35 cellular contexts compared by ENCODE assay signal in the genomic region with DNA sequence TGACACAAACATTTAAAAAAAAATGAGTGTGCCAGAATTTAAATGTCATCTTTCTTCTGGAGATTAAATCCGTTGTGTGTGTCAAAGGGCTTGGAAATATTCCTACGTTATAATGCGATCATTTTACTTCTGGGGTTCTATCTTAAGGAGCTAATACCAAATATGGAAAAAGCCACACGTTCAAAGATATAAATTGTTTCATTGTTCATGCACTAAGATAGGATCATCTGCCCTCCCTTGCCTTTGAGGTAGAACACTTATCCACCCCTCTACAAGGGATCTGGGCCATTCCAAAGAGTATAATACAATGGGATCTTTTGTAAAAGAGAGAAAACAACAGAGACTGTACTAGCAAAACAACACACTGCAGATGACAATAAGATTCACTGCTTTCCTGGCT.
"Had no signal": no experiment of that assay in that cellular context is flagged by ENCODE, and none has a peak within 500 bp of the region (broad histone marks: within the 10 kb centered on the region; RNA-seq: fewer than 3 reads in every experiment).

No MANE protein-coding gene starts in this region.

- H3K36me3 Mint-ChIP-seq: activated CD8-positive, alpha-beta memory T cell treated with anti-CD3 and anti-CD28 coated beads, Interleukin-2, amount 10 ng/mL, durations not matched to agents 7 days and 5 days; activated naive CD4-positive, alpha-beta T cell treated with anti-CD3 and anti-CD28 coated beads, Interleukin-2, amount 10 ng/mL, durations not matched to agents 7 days and 5 days; brain had no signal

- H3K9me3 ChIP-seq: Peyer's patch, SJSA1, SK-N-SH had no signal

- DNase-seq: activated CD4-positive, alpha-beta memory T cell treated with anti-CD3 and anti-CD28 coated beads, Interleukin-2, amount 10 ng/mL, durations not matched to agents 7 days and 5 days; activated CD4-positive, alpha-beta T cell treated with anti-CD3 and anti-CD28 coated beads for 1 hour; activated CD4-positive, alpha-beta T cell treated with anti-CD3 and anti-CD28 coated beads for 48 hours; activated CD4-positive, CD25-positive, alpha-beta regulatory T cell; activated CD8-positive, alpha-beta memory T cell treated with anti-CD3 and anti-CD28 coated beads for 24 hours; activated CD8-positive, alpha-beta memory T cell treated with anti-CD3 and anti-CD28 coated beads, Interleukin-2, amount 10 ng/mL, durations not matched to agents 7 days and 5 days; activated CD8-positive, alpha-beta memory T cell treated with anti-CD3 and anti-CD28 coated beads, Interleukin-2, amount 50 U/mL, for 48 hours; activated effector memory CD4-positive, alpha-beta T cell treated with Interleukin-2 at 50 U/mL for 16 hours; activated naive CD4-positive, alpha-beta T cell treated with anti-CD3 and anti-CD28 coated beads, Interleukin-2, amount 10 ng/mL, durations not matched to agents 7 days and 5 days; activated naive CD8-positive, alpha-beta T cell treated with anti-CD3 and anti-CD28 coated beads, Interleukin-2, amount 50 U/mL, for 24 hours; activated T-cell treated with anti-CD3 and anti-CD28 coated beads, Interleukin-2, amount 50 U/mL, for 48 hours; anterior cingulate cortex; central memory CD4-positive, alpha-beta T cell; Karpas-422; KBM-7; NCI-H1105; NCI-H1417 treated with DMSO at 0.1 percent for 48 hours; NCI-H187 treated with DMSO at 0.1 percent for 48 hours; NCI-H2081 treated with DMSO at 0.1 percent for 48 hours; NCI-H2171; NCI-H510A; NCI-H526; NCI-H748 treated with DMSO at 0.1 percent for 48 hours; NK-92 treated with Interleukin-12 subunit alpha and Interleukin-12 subunit beta, amount 100 ng/mL, for 24 hours; PC-3; Peyer's patch; RPMI8226; SHP77 treated with DMSO at 0.1 percent for 48 hours; SK-N-SH; T-helper 2 cell; T-helper 9 cell; WERI-Rb-1 had no signal

- H3K4me3 ChIP-seq: Peyer's patch, SJSA1 had no signal

- H3K27ac Mint-ChIP-seq: activated CD4-positive, alpha-beta memory T cell treated with anti-CD3 and anti-CD28 coated beads, Interleukin-2, amount 10 ng/mL, durations not matched to agents 7 days and 5 days; activated CD8-positive, alpha-beta memory T cell treated with anti-CD3 and anti-CD28 coated beads, Interleukin-2, amount 10 ng/mL, durations not matched to agents 7 days and 5 days; activated naive CD4-positive, alpha-beta T cell treated with anti-CD3 and anti-CD28 coated beads, Interleukin-2, amount 10 ng/mL, durations not matched to agents 7 days and 5 days; activated naive CD8-positive, alpha-beta T cell; activated naive CD8-positive, alpha-beta T cell treated with anti-CD3 and anti-CD28 coated beads, Interleukin-2, amount 50 U/mL, for 24 hours; brain had no signal

- H3K36me3 ChIP-seq: Peyer's patch, SJSA1, WERI-Rb-1 had no signal

- H3K27me3 ChIP-seq: Peyer's patch had no signal

- H3K9me3 Mint-ChIP-seq: activated CD4-positive, alpha-beta memory T cell treated with anti-CD3 and anti-CD28 coated beads, Interleukin-2, amount 10 ng/mL, durations not matched to agents 7 days and 5 days; activated naive CD4-positive, alpha-beta T cell treated with anti-CD3 and anti-CD28 coated beads, Interleukin-2, amount 10 ng/mL, durations not matched to agents 7 days and 5 days; activated naive CD8-positive, alpha-beta T cell treated with anti-CD3 and anti-CD28 coated beads, Interleukin-2, amount 50 U/mL, for 24 hours had no signal

- H3K4me3 Mint-ChIP-seq: activated CD4-positive, alpha-beta memory T cell treated with anti-CD3 and anti-CD28 coated beads, Interleukin-2, amount 10 ng/mL, durations not matched to agents 7 days and 5 days; activated CD8-positive, alpha-beta memory T cell treated with anti-CD3 and anti-CD28 coated beads, Interleukin-2, amount 10 ng/mL, durations not matched to agents 7 days and 5 days; activated naive CD4-positive, alpha-beta T cell treated with anti-CD3 and anti-CD28 coated beads, Interleukin-2, amount 10 ng/mL, durations not matched to agents 7 days and 5 days; activated naive CD8-positive, alpha-beta T cell; activated naive CD8-positive, alpha-beta T cell treated with anti-CD3 and anti-CD28 coated beads, Interleukin-2, amount 50 U/mL, for 24 hours; brain had no signal

- H3K4me1 Mint-ChIP-seq: activated CD4-positive, alpha-beta memory T cell treated with anti-CD3 and anti-CD28 coated beads, Interleukin-2, amount 10 ng/mL, durations not matched to agents 7 days and 5 days; activated CD8-positive, alpha-beta memory T cell treated with anti-CD3 and anti-CD28 coated beads, Interleukin-2, amount 10 ng/mL, durations not matched to agents 7 days and 5 days; activated naive CD4-positive, alpha-beta T cell treated with anti-CD3 and anti-CD28 coated beads, Interleukin-2, amount 10 ng/mL, durations not matched to agents 7 days and 5 days; activated naive CD8-positive, alpha-beta T cell treated with anti-CD3 and anti-CD28 coated beads, Interleukin-2, amount 50 U/mL, for 24 hours had no signal

- ATAC-seq: activated CD8-positive, alpha-beta memory T cell treated with anti-CD3 and anti-CD28 coated beads, Interleukin-2, amount 10 ng/mL, durations not matched to agents 7 days and 5 days; activated naive CD8-positive, alpha-beta T cell treated with anti-CD3 and anti-CD28 coated beads, Interleukin-2, amount 50 U/mL, for 24 hours; PC-3 had no signal

- H3K27ac ChIP-seq: Peyer's patch, SJSA1, WERI-Rb-1 had no signal

- H3K4me1 ChIP-seq: Peyer's patch, SJSA1 had no signal

- H3K4me2 ChIP-seq: SK-N-SH had no signal

- H3K9ac ChIP-seq: SK-N-SH had no signal
